ENCODE assay signal across 9 cellular contexts in the genomic region with DNA sequence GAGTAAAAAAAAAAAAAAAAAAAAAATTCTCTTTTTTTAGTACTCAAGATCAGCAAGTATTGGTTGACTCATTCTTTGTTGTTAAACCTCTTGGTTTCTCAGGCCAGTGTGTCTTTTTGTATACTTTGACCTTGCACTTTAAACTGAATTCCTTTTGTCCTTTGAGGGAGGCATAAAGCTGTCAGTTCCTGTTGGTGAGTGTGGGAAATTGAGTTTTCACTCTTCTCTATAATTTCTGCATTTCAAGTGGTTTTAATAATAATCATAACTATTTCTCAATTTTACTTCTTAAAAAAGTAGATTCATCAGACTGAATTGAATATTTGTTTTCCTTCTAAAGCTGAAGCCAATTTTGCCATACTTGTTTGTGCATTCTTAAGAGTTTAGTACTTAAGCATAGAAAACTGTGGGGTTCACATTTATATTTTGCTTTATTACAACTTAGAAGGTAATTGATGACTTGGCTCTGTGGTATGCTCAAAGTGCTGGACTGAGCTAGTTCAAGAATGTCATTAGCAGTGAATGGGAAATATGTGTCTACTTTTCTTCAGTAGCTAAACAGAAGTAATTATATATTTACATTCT. TPM values are rescaled to one million over a fixed set of nuclear protein-coding genes. Genes with fewer than 3 reads are reported as not detected.
DNase-seq lines count a peak whose midpoint lies in the region; FAIRE-seq and TF ChIP-seq lines count a peak whose summit lies in the region.
"Had no signal": no experiment of that assay in that cellular context is flagged by ENCODE, and none has a peak within 500 bp of the region (broad histone marks: within the 10 kb centered on the region; RNA-seq: fewer than 3 reads in every experiment).

No MANE protein-coding gene starts in this region.

- peak; percentile 55 for DNase-seq in HS-5 (ENCODE audit: low read depth)
- DNase-seq in astrocyte (ENCODE audit: low read depth) = peak; percentile 85
- DNase-seq in spleen = no peak
- no peak for DNase-seq in T-helper 2 cell treated with Interferon-gamma antibody and Interleukin-4, amounts not matched to agents 5 μg/mL and 100 μg/mL, for 36 hours (ENCODE audit: low spot score)
- no peak for DNase-seq in stimulated activated CD8-positive, alpha-beta memory T cell treated with anti-CD3 and anti-CD28 coated beads, Interleukin-4, amount 100 ng/mL, for 48 hours
- DNase-seq in Kasumi-1 (lab: John Stamatoyannopoulos, UW) = no peak
- DNase-seq: effector CD8-positive, alpha-beta T cell had no signal

- H3K4me1 Mint-ChIP-seq in astrocyte (ENCODE audit: low read depth, unreplicated experiment) = peaks cover 60% of the 10 kb centered on the region
- no peaks in the 10 kb centered on the region for H3K4me1 Mint-ChIP-seq in T-helper 2 cell treated with Interferon-gamma antibody and Interleukin-4, amounts not matched to agents 5 μg/mL and 100 μg/mL, for 36 hours (ENCODE audit: low read depth)

- TF ChIP-seq CTCF in astrocyte (IDR thresholded peaks at IDR 0.05; ENCODE audit: insufficient read depth, low read depth, low read length) (no peak), spleen (IDR thresholded peaks at IDR 0.05 in 8 of 11, conservative IDR thresholded peaks at IDR 0.05 in 3 of 11) (no peak)

- peak overlapping the region; percentile 73 for H3K9ac ChIP-seq in astrocyte (ENCODE audit: low read length)
- H3K9ac ChIP-seq in iPS-18a (ENCODE audit: low read length) = peak overlapping the region; percentile 53

- intact Hi-C loops in spleen (cut with DNase I; ENCODE audit: low total_unique reads) = no loop called here

- H3K27ac Mint-ChIP-seq in astrocyte (ENCODE audit: unreplicated experiment) = peak overlapping the region; percentile 98
- no peak overlapping the region for H3K27ac Mint-ChIP-seq in T-helper 2 cell treated with Interferon-gamma antibody and Interleukin-4, amounts not matched to agents 5 μg/mL and 100 μg/mL, for 36 hours

- H3K36me3 ChIP-seq in astrocyte (ENCODE audit: insufficient read depth, low read length) = no peaks in the 10 kb centered on the region
- no peaks in the 10 kb centered on the region for H3K36me3 ChIP-seq in iPS-18a (ENCODE audit: control insufficient read depth, low read depth, low read length)
- H3K36me3 ChIP-seq in spleen = no peaks in the 10 kb centered on the region
- H3K36me3 ChIP-seq: neutrophil had no signal

- H3K4me3 ChIP-seq in astrocyte (ENCODE audit: insufficient read depth, low read depth, low read length) (peak overlapping the region; percentile 20), iPS-18a (ENCODE audit: low read length) (peak overlapping the region; percentile 56), spleen (no peak overlapping the region)

- peaks cover 71% of the 10 kb centered on the region for H3K79me2 ChIP-seq in astrocyte (ENCODE audit: insufficient read depth, low read length)

- peak overlapping the region; percentile 85 for H3K27ac ChIP-seq in astrocyte (ENCODE audit: low read depth, low read length)
- H3K27ac ChIP-seq in iPS-18a (ENCODE audit: low read length) = peak overlapping the region; percentile 65
- peak overlapping the region in 7 of 8 donors; percentile 15 to 72 (median 60) for H3K27ac ChIP-seq in spleen
- H3K27ac ChIP-seq: neutrophil had no signal

- no peaks in the 10 kb centered on the region for H3K27me3 Mint-ChIP-seq in astrocyte (ENCODE audit: low read depth, unreplicated experiment)
- H3K27me3 Mint-ChIP-seq in T-helper 2 cell treated with Interferon-gamma antibody and Interleukin-4, amounts not matched to agents 5 μg/mL and 100 μg/mL, for 36 hours (ENCODE audit: low read depth) = peaks cover 10% of the 10 kb centered on the region

- no peaks in the 10 kb centered on the region for H3K9me3 ChIP-seq in astrocyte (ENCODE audit: insufficient read depth, low read depth, low read length)
- no peaks in the 10 kb centered on the region for H3K9me3 ChIP-seq in iPS-18a (ENCODE audit: control insufficient read depth, low read depth, low read length)
- no peaks in the 10 kb centered on the region for H3K9me3 ChIP-seq in spleen
- H3K9me3 ChIP-seq: neutrophil had no signal

- H3K4me2 ChIP-seq in astrocyte (ENCODE audit: low read length) = peak overlapping the region; percentile 80

- H3K36me3 Mint-ChIP-seq in astrocyte (ENCODE audit: low read depth, unreplicated experiment) = no peaks in the 10 kb centered on the region
- H3K36me3 Mint-ChIP-seq in T-helper 2 cell treated with Interferon-gamma antibody and Interleukin-4, amounts not matched to agents 5 μg/mL and 100 μg/mL, for 36 hours (ENCODE audit: low read depth) = no peaks in the 10 kb centered on the region

- H3K4me1 ChIP-seq in astrocyte (ENCODE audit: insufficient read depth, low read length) (peaks cover 49% of the 10 kb centered on the region), iPS-18a (ENCODE audit: control insufficient read depth, low read depth, low read length) (peaks cover 55% of the 10 kb centered on the region), spleen (peaks cover 0 to 41% (median 20%) of the 10 kb centered on the region in 6 donors)

- H3K27me3 ChIP-seq in astrocyte (ENCODE audit: insufficient read depth, low read length) (no peaks in the 10 kb centered on the region), iPS-18a (ENCODE audit: control insufficient read depth, insufficient read depth, low read length) (no peaks in the 10 kb centered on the region), spleen (replicated peaks in 1 of 7) (no peaks in the 10 kb centered on the region)
- H3K27me3 ChIP-seq: neutrophil had no signal

- FAIRE-seq in astrocyte (lab: Jason Lieb, UNC) = peak; percentile 52

- TF ChIP-seq POLR2A in spleen (IDR thresholded peaks at IDR 0.05) = no peak

- peaks cover 6% of the 10 kb centered on the region for H4K20me1 ChIP-seq in astrocyte (ENCODE audit: insufficient read depth, low read length)

- no peak overlapping the region for H2AFZ ChIP-seq in astrocyte (ENCODE audit: low read depth, low read length)

- peak overlapping the region; percentile 70 for H3K4me3 Mint-ChIP-seq in astrocyte (ENCODE audit: unreplicated experiment)
- H3K4me3 Mint-ChIP-seq in T-helper 2 cell treated with Interferon-gamma antibody and Interleukin-4, amounts not matched to agents 5 μg/mL and 100 μg/mL, for 36 hours = no peak overlapping the region

- H3K9me3 Mint-ChIP-seq in astrocyte (ENCODE audit: unreplicated experiment) = no peaks in the 10 kb centered on the region
- H3K9me3 Mint-ChIP-seq in T-helper 2 cell treated with Interferon-gamma antibody and Interleukin-4, amounts not matched to agents 5 μg/mL and 100 μg/mL, for 36 hours = no peaks in the 10 kb centered on the region

RNA-seq across cellular contexts. Expression of gene ITSN1, which starts 43.4 kb away (rescaled TPM):
- total RNA-seq in astrocyte (61.6 and 77.3 TPM in 2 replicates), spleen (10 to 100 TPM; 27.1 to 89.0 (median 70.5) TPM)
- polyA plus RNA-seq in spleen = 10 to 100 TPM in 1 of 3 donors, 1 to 10 TPM in 2; 4.1 to 11.6 (median 4.2) TPM

RNA-seq across cellular contexts. Expression of gene CRYZL1, which starts 44.2 kb away (rescaled TPM):
- 30.7 and 31.8 TPM in 2 replicates for total RNA-seq in astrocyte
- 10 to 100 TPM; 30.2 to 54.9 (median 40.2) TPM for total RNA-seq in spleen
- polyA plus RNA-seq in spleen = 10 to 100 TPM; 21.7 to 25.9 (median 22.0) TPM

Comparison
In these comparisons a context has a peak if more than half of its experiments do, and no peak if none do; other contexts are left out.
1. DNase-seq: peak in HS-5 (single experiment) and astrocyte (single experiment); none in spleen (single experiment), T-helper 2 cell treated with Interferon-gamma antibody and Interleukin-4, amounts not matched to agents 5 μg/mL and 100 μg/mL, for 36 hours (single experiment), stimulated activated CD8-positive, alpha-beta memory T cell treated with anti-CD3 and anti-CD28 coated beads, Interleukin-4, amount 100 ng/mL, for 48 hours (single experiment) and Kasumi-1 (0 of 2).
2. H3K4me3 ChIP-seq: peak in astrocyte (single experiment) and iPS-18a (single experiment); none in spleen (0 of 8).
3. Peak in every context shown above with its lines, with median percentiles within 50 percentile points of each other: H3K27ac ChIP-seq.